Comparison of ENCODE assay signal across 17 cellular contexts in the genomic region with DNA sequence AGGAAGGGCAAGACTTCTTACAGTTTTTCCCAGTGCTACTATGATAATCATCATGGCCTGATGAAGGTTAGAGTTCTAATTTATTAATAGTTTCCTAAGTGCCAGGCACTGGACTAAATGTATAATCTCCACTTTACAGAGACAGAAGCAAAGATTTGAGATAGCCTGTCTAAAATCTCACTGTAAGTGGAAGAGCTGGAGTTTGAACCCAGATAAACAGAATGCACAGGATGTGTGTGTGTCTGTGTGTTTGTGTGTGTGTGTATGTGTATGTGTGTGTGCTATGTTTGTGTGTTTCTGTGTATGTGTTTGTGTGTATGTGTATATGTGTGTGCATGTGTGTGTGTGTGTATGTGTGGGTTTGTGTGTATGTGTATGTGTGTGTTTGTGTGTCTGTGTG.
DNase-seq lines count a peak whose midpoint lies in the region; ATAC-seq and TF ChIP-seq lines count a peak whose summit lies in the region.
"Had no signal": no experiment of that assay in that cellular context is flagged by ENCODE, and none has a peak within 500 bp of the region (broad histone marks: within the 10 kb centered on the region; RNA-seq: fewer than 3 reads in every experiment).

No MANE protein-coding gene starts in this region.

- H3K9me3 Mint-ChIP-seq in MCF 10A (ENCODE audit: unreplicated experiment): no peaks in the 10 kb centered on the region
- H3K9me3 Mint-ChIP-seq in central memory CD8-positive, alpha-beta T cell: no peaks in the 10 kb centered on the region
- no peaks in the 10 kb centered on the region for H3K9me3 Mint-ChIP-seq in activated T-cell treated with anti-CD3 and anti-CD28 coated beads, Interleukin-2, amount 50 U/mL, for 24 hours
- H3K9me3 Mint-ChIP-seq: activated naive CD4-positive, alpha-beta T cell treated with anti-CD3 and anti-CD28 coated beads for 36 hours had no signal

- H3K4me2 ChIP-seq in mammary epithelial cell (ENCODE audit: insufficient read depth, low read depth, low read length) (no peak overlapping the region), parathyroid adenoma (ENCODE audit: low read length) (peak overlapping the region; percentile 8)
- H3K4me2 ChIP-seq: KMS-11 had no signal

- no peaks in the 10 kb centered on the region for H4K20me1 ChIP-seq in mammary epithelial cell (ENCODE audit: insufficient read depth, low read length)

- H3K9ac ChIP-seq in mammary epithelial cell (ENCODE audit: insufficient read depth, low read length) (no peak overlapping the region), parathyroid adenoma (no peak overlapping the region)
- H3K9ac ChIP-seq: KMS-11 had no signal

- BruUV-seq in MCF 10A (replicated peaks; lab: Mats Ljungman, UMichigan): no TSS peak
- BruUV-seq in mammary epithelial cell (replicated peaks; lab: Mats Ljungman, UMichigan): no TSS peak

- H3K36me3 Mint-ChIP-seq in MCF 10A (ENCODE audit: insufficient read depth, unreplicated experiment): no peaks in the 10 kb centered on the region
- H3K36me3 Mint-ChIP-seq in central memory CD8-positive, alpha-beta T cell (ENCODE audit: insufficient read depth): no peaks in the 10 kb centered on the region
- no peaks in the 10 kb centered on the region for H3K36me3 Mint-ChIP-seq in activated T-cell treated with anti-CD3 and anti-CD28 coated beads, Interleukin-2, amount 50 U/mL, for 24 hours (ENCODE audit: low read depth)

- H3K27me3 ChIP-seq in mammary epithelial cell (ENCODE audit: insufficient read depth, low read length): peaks cover 4% of the 10 kb centered on the region
- no peaks in the 10 kb centered on the region for H3K27me3 ChIP-seq in parathyroid adenoma (ENCODE audit: control insufficient read depth, insufficient read depth, low read length)
- H3K27me3 ChIP-seq: upper lobe of left lung had no signal

- in situ Hi-C loops in mammary epithelial cell (cut with MboI; ENCODE audit: low sequenced_read_pairs in 2 of 2): no loop called here

- TF ChIP-seq CTCF in MCF 10A (IDR thresholded peaks at IDR 0.05; ENCODE audit: unreplicated experiment) (no peak), mammary epithelial cell (conservative IDR thresholded peaks at IDR 0.05 in 1 of 2, IDR thresholded peaks at IDR 0.05 in 1 of 2; ENCODE audit: extremely low read depth in 1 of 2, insufficient read depth in 1 of 2, low read depth in 1 of 2, low read length in 2 of 2) (no peak), parathyroid adenoma (IDR thresholded peaks at IDR 0.05) (no peak)

- H2AFZ ChIP-seq in mammary epithelial cell (ENCODE audit: low read depth, low read length): no peak overlapping the region
- no peak overlapping the region for H2AFZ ChIP-seq in parathyroid adenoma

- no peak overlapping the region for H3K4me3 ChIP-seq in mammary epithelial cell (replicated peaks in 1 of 3; ENCODE audit: insufficient read depth in 1 of 3, low read depth in 2 of 3, low read length in 3 of 3)
- H3K4me3 ChIP-seq in parathyroid adenoma (ENCODE audit: low read depth, low read length): no peak overlapping the region
- H3K4me3 ChIP-seq: mucosa of descending colon, upper lobe of left lung had no signal

- H3K79me2 ChIP-seq in mammary epithelial cell (ENCODE audit: insufficient read depth, low read length) (no peaks in the 10 kb centered on the region), parathyroid adenoma (no peaks in the 10 kb centered on the region)

- CTCF ChIA-PET in MCF 10A (lab: Yijun Ruan, JAX): interaction anchor here (0.9 kb wide), 1 partner anchor 34 kb away, joined by 3 read pairs; no protein-coding TSS in a partner anchor
- CTCF ChIA-PET in mammary epithelial cell (lab: Charles Lee; ENCODE audit: low non-redundant PET): no interaction called here

- peak overlapping the region; percentile 13 for H3K27ac Mint-ChIP-seq in MCF 10A (ENCODE audit: low read depth, unreplicated experiment)
- H3K27ac Mint-ChIP-seq in central memory CD8-positive, alpha-beta T cell (ENCODE audit: low read depth): peak overlapping the region; percentile 1
- H3K27ac Mint-ChIP-seq in activated T-cell treated with anti-CD3 and anti-CD28 coated beads, Interleukin-2, amount 50 U/mL, for 24 hours: no peak overlapping the region
- H3K27ac Mint-ChIP-seq: activated naive CD4-positive, alpha-beta T cell treated with anti-CD3 and anti-CD28 coated beads for 36 hours had no signal

- H3K36me3 ChIP-seq in mammary epithelial cell (ENCODE audit: insufficient read depth, low read length) (no peaks in the 10 kb centered on the region), parathyroid adenoma (ENCODE audit: control insufficient read depth, insufficient read depth, low read length) (no peaks in the 10 kb centered on the region)
- H3K36me3 ChIP-seq: upper lobe of left lung had no signal

- POLR2A ChIA-PET in MCF 10A (lab: Yijun Ruan, JAX): interaction anchor here (0.9 to 1.6 kb wide), 3 partner anchors 10 to 88 kb away, joined by 3 to 4 read pairs (median 4); no protein-coding TSS in a partner anchor

- no peaks in the 10 kb centered on the region for H3K9me3 ChIP-seq in mammary epithelial cell (replicated peaks; ENCODE audit: insufficient read depth, low read length)
- no peaks in the 10 kb centered on the region for H3K9me3 ChIP-seq in parathyroid adenoma (ENCODE audit: control insufficient read depth, low read length)
- H3K9me3 ChIP-seq: mucosa of descending colon, upper lobe of left lung had no signal

- intact Hi-C loops in MCF 10A (cut with micrococcal nuclease) (loop anchor here (5.0 kb wide), 1 partner anchor 167 kb away; no protein-coding TSS in a partner anchor), mammary epithelial cell (cut with micrococcal nuclease) (no loop called here)

- H3K4me1 Mint-ChIP-seq in MCF 10A (ENCODE audit: insufficient read depth, unreplicated experiment): peaks cover 28% of the 10 kb centered on the region
- peaks cover 31% of the 10 kb centered on the region for H3K4me1 Mint-ChIP-seq in central memory CD8-positive, alpha-beta T cell
- H3K4me1 Mint-ChIP-seq in activated T-cell treated with anti-CD3 and anti-CD28 coated beads, Interleukin-2, amount 50 U/mL, for 24 hours (ENCODE audit: low read depth): peaks cover 49% of the 10 kb centered on the region

- no peak overlapping the region for H3K4me3 Mint-ChIP-seq in MCF 10A (ENCODE audit: unreplicated experiment)
- H3K4me3 Mint-ChIP-seq in central memory CD8-positive, alpha-beta T cell: no peak overlapping the region
- H3K4me3 Mint-ChIP-seq in activated T-cell treated with anti-CD3 and anti-CD28 coated beads, Interleukin-2, amount 50 U/mL, for 24 hours: no peak overlapping the region
- H3K4me3 Mint-ChIP-seq: activated naive CD4-positive, alpha-beta T cell treated with anti-CD3 and anti-CD28 coated beads for 36 hours had no signal

- peaks cover 3% of the 10 kb centered on the region for H3K4me1 ChIP-seq in mammary epithelial cell (ENCODE audit: insufficient read depth, low read length)
- no peaks in the 10 kb centered on the region for H3K4me1 ChIP-seq in parathyroid adenoma

- no peak overlapping the region for H3K27ac ChIP-seq in mammary epithelial cell (ENCODE audit: insufficient read depth, low read depth, low read length)
- peak overlapping the region; percentile 65 for H3K27ac ChIP-seq in parathyroid adenoma
- H3K27ac ChIP-seq: HL-60, KMS-11 had no signal

- no peak for ATAC-seq in central memory CD8-positive, alpha-beta T cell (replicated peaks; ENCODE audit: extremely low read depth, poor library complexity, severe bottlenecking)
- no peak for ATAC-seq in GM18517 (IDR thresholded peaks at IDR 0.05; ENCODE audit: unreplicated experiment)

- dilution Hi-C loops in mammary epithelial cell (cut with HindIII; ENCODE audit: low sequenced_read_pairs): no loop called here

- peaks cover 12% of the 10 kb centered on the region for H3K27me3 Mint-ChIP-seq in MCF 10A (ENCODE audit: insufficient read depth, unreplicated experiment)
- no peaks in the 10 kb centered on the region for H3K27me3 Mint-ChIP-seq in central memory CD8-positive, alpha-beta T cell
- H3K27me3 Mint-ChIP-seq in activated T-cell treated with anti-CD3 and anti-CD28 coated beads, Interleukin-2, amount 50 U/mL, for 24 hours: no peaks in the 10 kb centered on the region

- DNase-seq in MCF 10A (ENCODE audit: unreplicated experiment): no peak
- no peak for DNase-seq in mammary epithelial cell
- no peak for DNase-seq in central memory CD8-positive, alpha-beta T cell (ENCODE audit: low spot score in 2 of 2)
- DNase-seq in cerebellar nuclear complex (lab: John Stamatoyannopoulos, UW): no peak
- no peak for DNase-seq in MV-4-11 (lab: John Stamatoyannopoulos, UW)
- DNase-seq in activated T-cell treated with anti-CD3 and anti-CD28 coated beads, Interleukin-2, amount 50 U/mL, for 24 hours: no peak
- DNase-seq: activated CD4-positive, CD25-positive, alpha-beta regulatory T cell; activated naive CD4-positive, alpha-beta T cell treated with anti-CD3 and anti-CD28 coated beads for 36 hours; mucosa of descending colon; NCI-H1105; NCI-H2107; SW 1271 had no signal
